20 cellular contexts compared by ENCODE assay signal in genomic region chr7:74233655-74234280, GRCh38. TPM values are rescaled to one million over a fixed set of nuclear protein-coding genes. Genes with fewer than 3 reads are reported as not detected.
DNase-seq lines count a peak whose midpoint lies in the region; ATAC-seq and TF ChIP-seq lines count a peak whose summit lies in the region.
"Had no signal": no experiment of that assay in that cellular context is flagged by ENCODE, and none has a peak within 500 bp of the region (broad histone marks: within the 10 kb centered on the region; RNA-seq: fewer than 3 reads in every experiment).

No MANE protein-coding gene starts in this region.

- no peaks in the 10 kb centered on the region for H3K9me3 ChIP-seq in DND-41 (ENCODE audit: insufficient read depth, low read length, severe bottlenecking)
- no peaks in the 10 kb centered on the region for H3K9me3 ChIP-seq in osteoblast (ENCODE audit: low read depth, low read length)
- H3K9me3 ChIP-seq: heart left ventricle, mucosa of descending colon, transverse colon had no signal

- no peak for TF ChIP-seq CTCF in DND-41 (IDR thresholded peaks at IDR 0.05; ENCODE audit: borderline replicate concordance, extremely low read depth, low read length, poor library complexity, severe bottlenecking)
- no peak for TF ChIP-seq CTCF in cardiac fibroblast (IDR thresholded peaks at IDR 0.05; ENCODE audit: low read depth, low read length)
- TF ChIP-seq CTCF in osteoblast (IDR thresholded peaks at IDR 0.05; ENCODE audit: extremely low read depth, low read depth, low read length) = no peak
- TF ChIP-seq CTCF in omental fat pad (IDR thresholded peaks at IDR 0.05) = no peak

- no peaks in the 10 kb centered on the region for H3K27me3 ChIP-seq in DND-41 (ENCODE audit: insufficient read depth, low read length, poor library complexity)
- H3K27me3 ChIP-seq in osteoblast (ENCODE audit: insufficient read depth, low read length) = no peaks in the 10 kb centered on the region
- H3K27me3 ChIP-seq: heart left ventricle, transverse colon had no signal

- DNase-seq in DND-41 (no peak), cardiac fibroblast (ENCODE audit: low read depth in 2 of 2) (peak; percentile 43 to 44), osteoblast (ENCODE audit: insufficient read length, low spot score, missing footprints) (peak; percentile 63), DMS79 (lab: John Stamatoyannopoulos, UW) (no peak), omental fat pad (ENCODE audit: low spot score) (no peak)
- no peak for DNase-seq in activated CD4-positive, alpha-beta T cell treated with anti-CD3 and anti-CD28 coated beads, Interleukin-2, amount 50 U/mL, for 1 hour
- DNase-seq: activated CD4-positive, CD25-positive, alpha-beta regulatory T cell; activated CD8-positive, alpha-beta memory T cell treated with anti-CD3 and anti-CD28 coated beads, Interleukin-2, amount 50 U/mL, for 4 hours; activated naive CD4-positive, alpha-beta T cell treated with Interleukin-2 at 50 U/mL for 16 hours; heart left ventricle; mucosa of descending colon; NCI-H1105 treated with DMSO at 0.1 percent for 48 hours; NCI-H345; occipital lobe; stimulated activated CD4-positive, alpha-beta T cell treated with anti-CD3 and anti-CD28 coated beads, Interleukin-4, amount 100 ng/mL, for 4 hours; transverse colon had no signal

- H3K4me2 ChIP-seq in DND-41 (ENCODE audit: insufficient read depth, low read length) = no peak overlapping the region
- no peak overlapping the region for H3K4me2 ChIP-seq in osteoblast (ENCODE audit: insufficient read depth, low read length)

- H3K4me3 ChIP-seq in DND-41 (ENCODE audit: low read depth in 1 of 2, low read length in 2 of 2) (no peak overlapping the region), cardiac fibroblast (replicated peaks in 1 of 2; ENCODE audit: low read depth in 2 of 2, low read length in 2 of 2) (no peak overlapping the region), osteoblast (ENCODE audit: insufficient read depth, low read length) (no peak overlapping the region)
- H3K4me3 ChIP-seq: heart left ventricle, mucosa of descending colon, transverse colon had no signal

- ATAC-seq in DND-41 (ENCODE audit: insufficient read depth, low read depth) (no peak), omental fat pad (ENCODE audit: low FRiP score) (no peak), HG02763 (IDR thresholded peaks at IDR 0.05; ENCODE audit: unreplicated experiment) (no peak)
- ATAC-seq: HCT116, heart left ventricle, mucosa of descending colon had no signal

- H3K27ac ChIP-seq in DND-41 (ENCODE audit: low read length) = peak overlapping the region; percentile 64
- H3K27ac ChIP-seq in osteoblast (ENCODE audit: low read depth, low read length) = no peak overlapping the region
- H3K27ac ChIP-seq: C4-2B, heart left ventricle, transverse colon had no signal

- no peak overlapping the region for H3K9ac ChIP-seq in DND-41 (ENCODE audit: low read depth, low read length)

- peaks cover 97% of the 10 kb centered on the region for H3K36me3 ChIP-seq in DND-41 (ENCODE audit: insufficient read depth, low read length)
- peaks cover 30% of the 10 kb centered on the region for H3K36me3 ChIP-seq in osteoblast (ENCODE audit: insufficient read depth, low read length)

- peaks cover 5% of the 10 kb centered on the region; the same call in 1 of the 2 replicates for H4K20me1 ChIP-seq in DND-41 (ENCODE audit: insufficient read depth, low read length)
- H4K20me1 ChIP-seq in osteoblast (ENCODE audit: insufficient read depth, low read length) = no peaks in the 10 kb centered on the region

- no peak overlapping the region for H2AFZ ChIP-seq in DND-41 (ENCODE audit: low read depth, low read length)
- no peak overlapping the region for H2AFZ ChIP-seq in osteoblast (ENCODE audit: low read length)

- H3K79me2 ChIP-seq in DND-41 (ENCODE audit: insufficient read depth, low read length) (peaks cover 22% of the 10 kb centered on the region; the same call in 1 of the 2 replicates), osteoblast (ENCODE audit: insufficient read depth, low read length) (no peaks in the 10 kb centered on the region)

- peaks cover 35% of the 10 kb centered on the region for H3K4me1 ChIP-seq in DND-41 (ENCODE audit: insufficient read depth, low read length)
- H3K4me1 ChIP-seq in osteoblast (ENCODE audit: insufficient read depth, low read length) = peaks cover 3% of the 10 kb centered on the region
- H3K4me1 ChIP-seq: transverse colon had no signal

TF ChIP-seq in PFSK-1, 5 proteins besides CTCF, POLR2A, EP300 and RAD21:
- TF ChIP-seq TAF1 (IDR thresholded peaks at IDR 0.05; ENCODE audit: borderline replicate concordance, insufficient read depth, low read length) (no peak), REST (IDR thresholded peaks at IDR 0.05; ENCODE audit: insufficient read depth in 1 of 2, low read depth in 2 of 2, low read length in 2 of 2) (no peak), FOXP2 (optimal IDR thresholded peaks at IDR 0.05; ENCODE audit: borderline replicate concordance, extremely low read depth, extremely low read length, insufficient read depth) (no peak), SIN3A (IDR thresholded peaks at IDR 0.05; ENCODE audit: borderline replicate concordance, insufficient read depth, low read length) (no peak), POLR2AphosphoS5 (IDR thresholded peaks at IDR 0.05; ENCODE audit: low read depth, low read length) (0 out of 2 replicates have a peak, but pooled peaks have one; percentile 14)
TF ChIP-seq in PFSK-1: peak in this region for 1.

RNA-seq across cellular contexts. Expression of gene RFC2, which starts 20.4 kb away (rescaled TPM):
- 47.3 TPM for polyA plus RNA-seq in PFSK-1 (2012; ENCODE audit: insufficient read length, low read depth)
- total RNA-seq in osteoblast = 12.3 and 13.0 TPM in 2 replicates
- total RNA-seq in omental fat pad = 10 to 100 TPM; 10.9 to 14.8 (median 12.3) TPM

RNA-seq across cellular contexts. Expression of gene LAT2, which starts 24.0 kb away (rescaled TPM):
- 0.41 TPM for polyA plus RNA-seq in PFSK-1 (2012; ENCODE audit: insufficient read length, low read depth)
- total RNA-seq in osteoblast = 0.29 and 0.36 TPM in 2 replicates
- total RNA-seq in omental fat pad = 10 to 100 TPM in 3 of 4 donors, 1 to 10 TPM in 1; 3.0 to 19.4 (median 16.5) TPM

RNA-seq across cellular contexts. Expression of gene CLIP2, which starts 55.4 kb away (rescaled TPM):
- polyA plus RNA-seq in PFSK-1 (2012; ENCODE audit: insufficient read length, low read depth) = 14.3 TPM
- total RNA-seq in osteoblast = 58.3 and 70.9 TPM in 2 replicates
- 10 to 100 TPM in 3 of 4 donors, 1 to 10 TPM in 1; 9.6 to 23.3 (median 16.4) TPM for total RNA-seq in omental fat pad

RNA-seq across cellular contexts. Expression of gene EIF4H, which starts 59.6 kb away (rescaled TPM):
- polyA plus RNA-seq in PFSK-1 (2012; ENCODE audit: insufficient read length, low read depth) = 326 TPM
- total RNA-seq in osteoblast (270 and 295 TPM in 2 replicates), omental fat pad (100 to 1,000 TPM; 195 to 284 (median 229) TPM)

Comparison
In these comparisons a context has a peak if more than half of its experiments do, and no peak if none do; other contexts are left out.
1. DNase-seq: peak in cardiac fibroblast (2 of 2) and osteoblast (single experiment); none in DND-41 (single experiment), DMS79 (single experiment), omental fat pad (single experiment) and activated CD4-positive, alpha-beta T cell treated with anti-CD3 and anti-CD28 coated beads, Interleukin-2, amount 50 U/mL, for 1 hour (single experiment).